Comparison of ENCODE assay signal across 8 cellular contexts in the genomic region with DNA sequence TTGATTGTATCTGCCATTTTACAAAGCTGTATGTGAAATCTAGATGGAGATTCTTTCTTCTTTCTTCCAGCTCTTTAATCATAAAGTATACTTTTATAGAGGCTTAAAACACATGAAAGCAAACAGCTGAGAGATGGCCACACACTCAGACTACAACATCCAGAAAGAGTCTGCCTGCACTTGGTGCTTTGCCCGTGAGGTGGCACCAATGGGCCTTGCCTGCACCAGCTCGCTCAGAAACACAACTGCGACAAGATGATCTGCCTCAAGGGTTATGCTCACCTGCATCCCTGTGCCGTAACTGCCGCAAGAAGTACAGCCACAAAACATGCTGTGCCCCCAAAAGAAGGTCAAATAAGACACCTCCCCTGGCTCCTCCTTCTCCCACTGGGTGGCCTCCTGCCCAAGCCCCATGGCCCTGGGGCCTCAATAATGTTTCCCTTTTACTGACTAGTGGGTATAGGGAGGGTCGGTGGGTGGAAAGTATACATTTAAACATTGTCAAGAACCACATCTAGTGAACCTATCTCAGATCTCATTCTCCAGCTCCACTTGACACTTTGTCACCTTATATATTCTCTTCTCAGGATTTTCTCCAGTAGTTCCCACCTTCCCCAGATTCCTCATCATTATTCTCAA.
A peak's percentile ranks its signal among the peaks of the same experiment; 100 is the strongest.
DNase-seq lines count a peak whose midpoint lies in the region; ATAC-seq and TF ChIP-seq lines count a peak whose summit lies in the region.

No MANE protein-coding gene starts in this region.

- H3K4me1 ChIP-seq in adrenal gland (replicated peaks in 1 of 2): no peaks in the 10 kb centered on the region

- DNase-seq in T47D (ENCODE audit: low read depth in 1 of 2, low spot score in 1 of 2) (peak; percentile 7 to 70), MCF 10A (ENCODE audit: unreplicated experiment) (no peak), adrenal gland (peak; percentile 29 to 87 (median 47)), hippocampal formation (lab: John Stamatoyannopoulos, UW) (peak; percentile 6 to 27), superior temporal gyrus (ENCODE audit: extremely low spot score) (peak; percentile 67), omental fat pad (ENCODE audit: low spot score) (no peak), NCI-H1436 (lab: John Stamatoyannopoulos, UW) (no peak)
- DNase-seq in stimulated activated CD4-positive, alpha-beta T cell treated with anti-CD3 and anti-CD28 coated beads, Interleukin-4, amount 100 ng/mL, for 4 hours: no peak

- H3K27me3 Mint-ChIP-seq in MCF 10A (ENCODE audit: insufficient read depth, unreplicated experiment): no peaks in the 10 kb centered on the region

- H3K36me3 ChIP-seq in adrenal gland (replicated peaks in 1 of 2): no peaks in the 10 kb centered on the region

- TF ChIP-seq CTCF in MCF 10A (IDR thresholded peaks at IDR 0.05; ENCODE audit: unreplicated experiment) (no peak), adrenal gland (IDR thresholded peaks at IDR 0.05) (peak; percentile 34 to 65 (median 55)), omental fat pad (IDR thresholded peaks at IDR 0.05) (no peak)

- no peak overlapping the region for H3K27ac Mint-ChIP-seq in MCF 10A (ENCODE audit: low read depth, unreplicated experiment)

- ATAC-seq in omental fat pad (ENCODE audit: low FRiP score): no peak

- no peak for TF ChIP-seq POLR2A in adrenal gland (IDR thresholded peaks at IDR 0.05)

- POLR2A ChIA-PET in MCF 10A (lab: Yijun Ruan, JAX): no interaction called here

- BruUV-seq in MCF 10A (replicated peaks; lab: Mats Ljungman, UMichigan): no TSS peak

- H3K4me1 Mint-ChIP-seq in MCF 10A (ENCODE audit: insufficient read depth, unreplicated experiment): no peaks in the 10 kb centered on the region

- intact Hi-C loops in MCF 10A (cut with micrococcal nuclease): no loop called here
- intact Hi-C loops in adrenal gland (cut with DNase I): loop anchor here (5.0 to 10.0 kb wide), 2 partner anchors 214 to 217 kb away; no protein-coding TSS in a partner anchor

- in situ Hi-C loops in T47D (cut with HindIII; ENCODE audit: low pct_unique_long_range_greater_than_20kb, low sequenced_read_pairs): no loop called here

- H3K27ac ChIP-seq in adrenal gland: no peak overlapping the region

- H3K4me3 ChIP-seq in adrenal gland: no peak overlapping the region

- H3K36me3 Mint-ChIP-seq in MCF 10A (ENCODE audit: insufficient read depth, unreplicated experiment): peaks cover 19% of the 10 kb centered on the region

- H3K9me3 Mint-ChIP-seq in MCF 10A (ENCODE audit: unreplicated experiment): no peaks in the 10 kb centered on the region

- WGBS in adrenal gland, 4 donors: 46 to 66% (median 57%) methylated on average over 6 of the region's 6 CpGs

- CTCF ChIA-PET in MCF 10A (lab: Yijun Ruan, JAX): no interaction called here

- H3K27me3 ChIP-seq in adrenal gland: no peaks in the 10 kb centered on the region

- no peak overlapping the region for H3K4me3 Mint-ChIP-seq in MCF 10A (ENCODE audit: unreplicated experiment)

- no peaks in the 10 kb centered on the region for H3K9me3 ChIP-seq in adrenal gland (replicated peaks in 1 of 3)

Comparison
In these comparisons a context has a peak if more than half of its experiments do, and no peak if none do; other contexts are left out.
1. DNase-seq: peak in T47D (2 of 2), adrenal gland (7 of 7), hippocampal formation (2 of 2) and superior temporal gyrus (single experiment); none in MCF 10A (single experiment), stimulated activated CD4-positive, alpha-beta T cell treated with anti-CD3 and anti-CD28 coated beads, Interleukin-4, amount 100 ng/mL, for 4 hours (0 of 2), omental fat pad (single experiment) and NCI-H1436 (single experiment).
2. CTCF ChIP-seq: peak in adrenal gland (6 of 6); none in MCF 10A (single experiment) and omental fat pad (0 of 3).